In the genomic region with DNA sequence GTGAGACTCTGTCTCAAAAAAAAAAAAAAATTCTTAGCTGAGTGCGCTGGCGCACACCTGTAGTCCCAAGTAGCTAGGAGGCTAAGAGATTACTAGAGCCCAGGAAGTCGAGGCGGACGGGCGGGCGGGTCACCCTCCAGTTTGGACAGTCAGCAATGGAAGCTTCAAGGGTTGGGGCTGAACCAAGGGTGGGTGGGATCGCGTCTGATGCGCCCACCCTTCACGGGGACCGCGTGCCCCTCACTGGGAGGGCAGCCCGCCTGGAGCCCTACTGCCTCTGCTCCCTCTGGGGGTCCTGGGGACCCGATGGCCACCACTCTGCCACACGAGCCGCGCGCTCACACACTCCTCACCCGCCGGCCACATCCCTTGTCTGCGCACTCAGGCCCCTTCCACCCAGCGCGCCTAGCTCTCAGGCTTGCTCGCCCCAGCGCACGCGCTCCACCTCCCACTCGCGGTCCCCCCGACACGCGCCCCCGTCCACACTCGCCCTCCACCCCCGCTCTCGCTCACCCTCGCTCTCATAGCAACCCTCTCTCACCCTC, we compare ENCODE assay signal across 8 cellular contexts. TPM values are rescaled to one million over a fixed set of nuclear protein-coding genes. Genes with fewer than 3 reads are reported as not detected.
DNase-seq lines count a peak whose midpoint lies in the region; ATAC-seq and TF ChIP-seq lines count a peak whose summit lies in the region.

No MANE protein-coding gene starts in this region.

- peaks cover 8% of the 10 kb centered on the region; the same call in 1 of the 2 replicates for H4K20me1 ChIP-seq in OCI-LY3 (ENCODE audit: insufficient read depth, low read length)

- H3K4me1 ChIP-seq in ACC112 (ENCODE audit: control insufficient read depth, insufficient read depth, low read length, unreplicated experiment) (peaks cover 5% of the 10 kb centered on the region), OCI-LY3 (ENCODE audit: low read length) (peaks cover 32% of the 10 kb centered on the region)

- H3K4me3 ChIP-seq in ACC112 (ENCODE audit: low read depth, low read length) = peak overlapping the region; percentile 97
- peak overlapping the region; percentile 97 for H3K4me3 ChIP-seq in OCI-LY3 (ENCODE audit: low read length)

- H3K27me3 ChIP-seq in ACC112 (ENCODE audit: insufficient read depth, low read length) = no peaks in the 10 kb centered on the region
- H3K27me3 ChIP-seq in OCI-LY3 (ENCODE audit: low read depth, low read length) = no peaks in the 10 kb centered on the region

- intact Hi-C loops in dendritic cell treated with granulocyte-macrophage colony-stimulating factor and Interleukin-4, amounts not matched to agents 40 ng/mL and 50 ng/mL, for 4 days (cut with micrococcal nuclease) = loop anchor here (2.0 kb wide), 1 partner anchor 15 kb away; the partner anchor contains the start of gene AP2A2

- peak overlapping the region; percentile 91 for H3K27ac Mint-ChIP-seq in dendritic cell treated with granulocyte-macrophage colony-stimulating factor and Interleukin-4, amounts not matched to agents 40 ng/mL and 50 ng/mL, for 4 days
- H3K27ac Mint-ChIP-seq in naive thymus-derived CD8-positive, alpha-beta T cell = peak overlapping the region in 7 of 10 donors; percentile 49 to 87 (median 70)

- DNase-seq in naive thymus-derived CD8-positive, alpha-beta T cell = peak in 2 of 10 donors; percentile 25 to 43
- no peak for DNase-seq in NCI-H1930 (lab: John Stamatoyannopoulos, UW)
- no peak for DNase-seq in stimulated activated CD4-positive, alpha-beta T cell treated with anti-CD3 and anti-CD28 coated beads, Interleukin-15, amount 100 ng/mL, for 24 hours

- H3K79me2 ChIP-seq in ACC112 (ENCODE audit: control insufficient read depth, insufficient read depth, low read length, unreplicated experiment) (peaks cover 27% of the 10 kb centered on the region), OCI-LY3 (ENCODE audit: low read length) (peaks cover 35% of the 10 kb centered on the region)

- H3K36me3 ChIP-seq in ACC112 (ENCODE audit: insufficient read depth, low read length) (no peaks in the 10 kb centered on the region), OCI-LY3 (replicated peaks; ENCODE audit: low read depth, low read length) (peaks cover 5% of the 10 kb centered on the region)

- peaks cover 77% of the 10 kb centered on the region for H3K36me3 Mint-ChIP-seq in dendritic cell treated with granulocyte-macrophage colony-stimulating factor and Interleukin-4, amounts not matched to agents 40 ng/mL and 50 ng/mL, for 4 days (ENCODE audit: low read depth)
- peaks cover 0 to 8% (median 0%) of the 10 kb centered on the region in 3 donors for H3K36me3 Mint-ChIP-seq in naive thymus-derived CD8-positive, alpha-beta T cell

- POLR2A ChIA-PET in naive thymus-derived CD8-positive, alpha-beta T cell (lab: Charles Lee) = interaction anchor here (0.6 to 2.5 kb wide), 7 partner anchors 9 to 91 kb away, joined by 3 to 13 read pairs (median 6); partner anchors contain the start of genes AP2A2, PNPLA2, POLR2L and TSPAN4

- no peaks in the 10 kb centered on the region for H3K27me3 Mint-ChIP-seq in dendritic cell treated with granulocyte-macrophage colony-stimulating factor and Interleukin-4, amounts not matched to agents 40 ng/mL and 50 ng/mL, for 4 days
- no peaks in the 10 kb centered on the region for H3K27me3 Mint-ChIP-seq in naive thymus-derived CD8-positive, alpha-beta T cell

- H3K4me2 ChIP-seq in OCI-LY3 (ENCODE audit: low read length) = peak overlapping the region; percentile 71

- ATAC-seq in GM21515 (IDR thresholded peaks at IDR 0.05; ENCODE audit: unreplicated experiment) = peak; percentile 24
- ATAC-seq in naive thymus-derived CD8-positive, alpha-beta T cell = no peak
- ATAC-seq in HG03469 (IDR thresholded peaks at IDR 0.05; ENCODE audit: unreplicated experiment) = no peak

- H3K4me1 Mint-ChIP-seq in dendritic cell treated with granulocyte-macrophage colony-stimulating factor and Interleukin-4, amounts not matched to agents 40 ng/mL and 50 ng/mL, for 4 days (ENCODE audit: low read depth) = peaks cover 69% of the 10 kb centered on the region
- peaks cover 14 to 31% (median 20%) of the 10 kb centered on the region in 4 donors for H3K4me1 Mint-ChIP-seq in naive thymus-derived CD8-positive, alpha-beta T cell

- H2AFZ ChIP-seq in ACC112 (ENCODE audit: low read length, unreplicated experiment) = peak overlapping the region; percentile 36
- peak overlapping the region; percentile 67; the same call in 1 of the 2 replicates for H2AFZ ChIP-seq in OCI-LY3 (ENCODE audit: low read depth, low read length)

- no peak for TF ChIP-seq CTCF in OCI-LY3 (IDR thresholded peaks at IDR 0.05; ENCODE audit: low read depth, low read length)

- H3K9me3 Mint-ChIP-seq in dendritic cell treated with granulocyte-macrophage colony-stimulating factor and Interleukin-4, amounts not matched to agents 40 ng/mL and 50 ng/mL, for 4 days = no peaks in the 10 kb centered on the region
- no peaks in the 10 kb centered on the region for H3K9me3 Mint-ChIP-seq in naive thymus-derived CD8-positive, alpha-beta T cell

- H3K9me3 ChIP-seq in OCI-LY3 (ENCODE audit: insufficient read depth, low read length) = no peaks in the 10 kb centered on the region

- H3K27ac ChIP-seq in ACC112 (ENCODE audit: low read depth, low read length) (no peak overlapping the region), OCI-LY3 (ENCODE audit: low read length) (0 out of 2 replicates have a peak overlapping the region, but pooled peaks have one; percentile 18)

- H3K4me3 Mint-ChIP-seq in dendritic cell treated with granulocyte-macrophage colony-stimulating factor and Interleukin-4, amounts not matched to agents 40 ng/mL and 50 ng/mL, for 4 days = peak overlapping the region; percentile 92
- peak overlapping the region; percentile 84 to 97 (median 92) for H3K4me3 Mint-ChIP-seq in naive thymus-derived CD8-positive, alpha-beta T cell

- peak overlapping the region; percentile 91 for H3K9ac ChIP-seq in OCI-LY3 (ENCODE audit: low read length)

RNA-seq across cellular contexts. Expression of gene CHID1, which starts 0.5 kb away (rescaled TPM):
- total RNA-seq in naive thymus-derived CD8-positive, alpha-beta T cell = 10 to 100 TPM; 54.6 to 55.8 TPM
- polyA plus RNA-seq in naive thymus-derived CD8-positive, alpha-beta T cell = 10 to 100 TPM; 50.2 to 61.5 (median 54.7) TPM

RNA-seq across cellular contexts. Expression of gene AP2A2, which starts 15.6 kb away (rescaled TPM):
- 10 to 100 TPM; 77.8 to 80.8 TPM for total RNA-seq in naive thymus-derived CD8-positive, alpha-beta T cell
- polyA plus RNA-seq in naive thymus-derived CD8-positive, alpha-beta T cell = 10 to 100 TPM in 2 of 3 donors, 1 to 10 TPM in 1; 8.2 to 13.9 (median 11.6) TPM
